In the genomic region with DNA sequence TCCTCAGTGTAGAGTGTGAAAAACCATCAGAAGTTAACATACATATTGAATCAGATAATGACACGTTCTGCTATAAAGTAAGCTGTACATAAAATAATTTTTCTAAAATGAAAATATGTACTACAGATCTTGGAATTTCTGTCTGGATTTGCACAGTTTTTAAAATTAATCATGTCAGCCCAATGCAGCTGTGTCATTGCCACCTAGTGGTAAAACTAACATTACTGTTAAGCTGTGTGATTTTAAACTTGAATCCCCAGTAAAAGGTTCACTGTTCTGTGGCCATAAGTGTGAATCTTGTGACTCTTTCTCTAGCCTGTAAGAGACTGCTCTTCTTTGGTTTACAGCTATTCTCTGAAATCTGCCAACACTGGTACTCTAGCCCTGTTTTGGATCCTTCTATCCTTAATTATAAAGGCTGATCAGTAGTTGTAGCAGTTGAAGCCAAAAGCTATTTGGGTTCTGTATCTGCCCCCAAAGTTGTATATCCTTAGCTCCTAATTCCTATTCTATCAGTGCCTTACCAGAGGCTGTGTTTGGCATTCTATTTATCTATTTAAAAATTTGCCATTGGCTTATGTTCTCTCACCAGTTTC, we compare ENCODE assay signal across 1 cellular context.
A peak's percentile ranks its signal among the peaks of the same experiment; 100 is the strongest.
TF ChIP-seq lines count a peak whose summit lies in the region.

No MANE protein-coding gene starts in this region.

TF ChIP-seq in H1, 55 proteins besides CTCF, POLR2A, EP300 and RAD21:
- TF ChIP-seq MAFK (IDR thresholded peaks at IDR 0.05; ENCODE audit: low read depth, low read length), result 0 out of 2 replicates have a peak, but pooled peaks have one; percentile 27
- no peak for TF ChIP-seq SP2 (IDR thresholded peaks at IDR 0.05; ENCODE audit: low read length)
TF ChIP-seq in H1: peak in this region for 1.
